ENCODE assay signal across 8 cellular contexts in genomic region chr12:62259311-62259992, GRCh38.
DNase-seq lines count a peak whose midpoint lies in the region; ATAC-seq lines count a peak whose summit lies in the region.

No MANE protein-coding gene starts in this region.

- peak overlapping the region; percentile 94 for H3K4me3 ChIP-seq in iPS-11a (ENCODE audit: low read depth, low read length)

- H3K4me1 Mint-ChIP-seq in activated T-cell treated with anti-CD3 and anti-CD28 coated beads, Interleukin-2, amount 50 U/mL, for 24 hours (ENCODE audit: low read depth) = peaks cover 58% of the 10 kb centered on the region
- peaks cover 61% of the 10 kb centered on the region for H3K4me1 Mint-ChIP-seq in activated naive CD8-positive, alpha-beta T cell treated with anti-CD3 and anti-CD28 coated beads, Interleukin-2, amount 50 U/mL, for 24 hours

- peak overlapping the region; percentile 100 for H3K27ac Mint-ChIP-seq in activated T-cell treated with anti-CD3 and anti-CD28 coated beads, Interleukin-2, amount 50 U/mL, for 24 hours
- H3K27ac Mint-ChIP-seq in activated naive CD8-positive, alpha-beta T cell treated with anti-CD3 and anti-CD28 coated beads, Interleukin-2, amount 50 U/mL, for 24 hours = peak overlapping the region; percentile 98

- peak overlapping the region; percentile 97 for H3K4me3 Mint-ChIP-seq in activated T-cell treated with anti-CD3 and anti-CD28 coated beads, Interleukin-2, amount 50 U/mL, for 24 hours
- H3K4me3 Mint-ChIP-seq in activated naive CD8-positive, alpha-beta T cell treated with anti-CD3 and anti-CD28 coated beads, Interleukin-2, amount 50 U/mL, for 24 hours = peak overlapping the region; percentile 100

- ATAC-seq in HG02852 (IDR thresholded peaks at IDR 0.05; ENCODE audit: unreplicated experiment) = peak; percentile 11
- peak; percentile 17 for ATAC-seq in activated naive CD8-positive, alpha-beta T cell treated with anti-CD3 and anti-CD28 coated beads, Interleukin-2, amount 50 U/mL, for 24 hours

- DNase-seq in activated T-cell treated with anti-CD3 and anti-CD28 coated beads, Interleukin-2, amount 50 U/mL, for 24 hours = no peak
- DNase-seq in activated T-cell treated with anti-CD3 and anti-CD28 coated beads for 4 hours (no peak), NCI-H2029 treated with DMSO at 0.1 percent for 48 hours (lab: John Stamatoyannopoulos, UW) (peak; percentile 80), smooth muscle cell of the brain vasculature (ENCODE audit: low read depth, low spot score) (peak; percentile 7)
- DNase-seq in activated naive CD8-positive, alpha-beta T cell treated with anti-CD3 and anti-CD28 coated beads, Interleukin-2, amount 50 U/mL, for 24 hours = no peak
- no peak for DNase-seq in effector CD8-positive, alpha-beta T cell (lab: John Stamatoyannopoulos, UW)

- no peaks in the 10 kb centered on the region for H3K27me3 Mint-ChIP-seq in activated T-cell treated with anti-CD3 and anti-CD28 coated beads, Interleukin-2, amount 50 U/mL, for 24 hours
- H3K27me3 Mint-ChIP-seq in activated naive CD8-positive, alpha-beta T cell treated with anti-CD3 and anti-CD28 coated beads, Interleukin-2, amount 50 U/mL, for 24 hours = no peaks in the 10 kb centered on the region

- peaks cover 42% of the 10 kb centered on the region for H3K36me3 Mint-ChIP-seq in activated T-cell treated with anti-CD3 and anti-CD28 coated beads, Interleukin-2, amount 50 U/mL, for 24 hours (ENCODE audit: low read depth)
- H3K36me3 Mint-ChIP-seq in activated naive CD8-positive, alpha-beta T cell treated with anti-CD3 and anti-CD28 coated beads, Interleukin-2, amount 50 U/mL, for 24 hours (ENCODE audit: low read depth) = peaks cover 19% of the 10 kb centered on the region

- no peaks in the 10 kb centered on the region for H3K9me3 Mint-ChIP-seq in activated T-cell treated with anti-CD3 and anti-CD28 coated beads, Interleukin-2, amount 50 U/mL, for 24 hours
- H3K9me3 Mint-ChIP-seq in activated naive CD8-positive, alpha-beta T cell treated with anti-CD3 and anti-CD28 coated beads, Interleukin-2, amount 50 U/mL, for 24 hours = no peaks in the 10 kb centered on the region

Comparison
In these comparisons a context has a peak if more than half of its experiments do, and no peak if none do; other contexts are left out.
1. DNase-seq: peak in NCI-H2029 treated with DMSO at 0.1 percent for 48 hours (single experiment) and smooth muscle cell of the brain vasculature (single experiment); none in activated T-cell treated with anti-CD3 and anti-CD28 coated beads, Interleukin-2, amount 50 U/mL, for 24 hours (single experiment), activated T-cell treated with anti-CD3 and anti-CD28 coated beads for 4 hours (single experiment), activated naive CD8-positive, alpha-beta T cell treated with anti-CD3 and anti-CD28 coated beads, Interleukin-2, amount 50 U/mL, for 24 hours (single experiment) and effector CD8-positive, alpha-beta T cell (single experiment).